In genomic region chr13:48116808-48117207, GRCh38 we compare ENCODE assay signal across 11 cellular contexts.
"Had no signal": no experiment of that assay in that cellular context is flagged by ENCODE, and none has a peak within 500 bp of the region (broad histone marks: within the 10 kb centered on the region; RNA-seq: fewer than 3 reads in every experiment).

No MANE protein-coding gene starts in this region.

- DNase-seq: GM23248, GOT3, H7, H9, HCEC 1CT, HFFc6 had no signal

- H3K9ac ChIP-seq: GM23248 had no signal

- ATAC-seq: GM23338, HCT116 had no signal

- H3K27ac Mint-ChIP-seq: GM23338, H9, HFFc6 had no signal

- H3K36me3 ChIP-seq: HAP-1 had no signal

- FAIRE-seq: H1, H54 had no signal

- H3K4me3 ChIP-seq: GM23248, GM23338, HAP-1 had no signal

- H3K4me1 ChIP-seq: HAP-1 had no signal

- H3K9me3 Mint-ChIP-seq: GM23338, H9, HFFc6 had no signal

- H3K4me3 Mint-ChIP-seq: GM23338, H9, HFFc6 had no signal

- H3K4me1 Mint-ChIP-seq: GM23338 had no signal

- H3K27ac ChIP-seq: GM23248 had no signal

- H2AFZ ChIP-seq: GM23248, GM23338 had no signal

- H3K4me2 ChIP-seq: GM23338 had no signal

- H3K9me3 ChIP-seq: HAP-1 had no signal
